ENCODE assay signal across 1 cellular context in the genomic region with DNA sequence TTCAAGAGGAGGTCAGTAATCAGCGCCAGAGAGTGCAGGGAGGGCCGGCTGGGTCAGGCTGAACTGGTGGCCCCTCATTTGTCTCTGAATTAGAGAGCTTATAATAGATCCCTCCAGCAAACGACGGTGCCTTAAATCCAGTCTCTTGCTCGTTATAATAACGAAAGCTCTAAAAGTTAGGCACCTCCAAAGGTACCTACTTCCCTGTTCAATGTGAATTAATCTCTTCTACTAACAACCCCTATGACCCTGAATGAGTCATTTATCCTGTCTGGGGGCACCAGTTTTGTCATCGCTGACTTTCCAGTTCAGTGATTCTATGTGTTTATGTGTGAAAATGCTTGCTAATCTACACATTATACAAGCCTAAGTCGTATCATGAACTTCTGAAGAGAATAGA.
TF ChIP-seq lines count a peak whose summit lies in the region.

No MANE protein-coding gene starts in this region.

TF ChIP-seq in SK-N-SH treated with all-trans-retinoic acid at 6 μM for 48 hours, 23 proteins besides CTCF, POLR2A, EP300 and RAD21 (continued from another document):
- TF ChIP-seq, protein P1, sequence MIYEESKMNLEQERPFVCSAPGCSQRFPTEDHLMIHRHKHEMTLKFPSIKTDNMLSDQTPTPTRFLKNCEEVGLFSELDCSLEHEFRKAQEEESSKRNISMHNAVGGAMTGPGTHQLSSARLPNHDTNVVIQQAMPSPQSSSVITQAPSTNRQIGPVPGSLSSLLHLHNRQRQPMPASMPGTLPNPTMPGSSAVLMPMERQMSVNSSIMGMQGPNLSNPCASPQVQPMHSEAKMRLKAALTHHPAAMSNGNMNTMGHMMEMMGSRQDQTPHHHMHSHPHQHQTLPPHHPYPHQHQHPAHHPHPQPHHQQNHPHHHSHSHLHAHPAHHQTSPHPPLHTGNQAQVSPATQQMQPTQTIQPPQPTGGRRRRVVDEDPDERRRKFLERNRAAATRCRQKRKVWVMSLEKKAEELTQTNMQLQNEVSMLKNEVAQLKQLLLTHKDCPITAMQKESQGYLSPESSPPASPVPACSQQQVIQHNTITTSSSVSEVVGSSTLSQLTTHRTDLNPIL (CRISPR knock-in tag; IDR thresholded peaks at IDR 0.05; ENCODE audit: low read depth) = no peak
- TF ChIP-seq RARB (CRISPR knock-in tag; IDR thresholded peaks at IDR 0.05) (no peak), PPARA (CRISPR knock-in tag; IDR thresholded peaks at IDR 0.05; ENCODE audit: borderline replicate concordance) (no peak), ZNF70 (CRISPR knock-in tag; IDR thresholded peaks at IDR 0.05) (no peak)
